In the genomic region with DNA sequence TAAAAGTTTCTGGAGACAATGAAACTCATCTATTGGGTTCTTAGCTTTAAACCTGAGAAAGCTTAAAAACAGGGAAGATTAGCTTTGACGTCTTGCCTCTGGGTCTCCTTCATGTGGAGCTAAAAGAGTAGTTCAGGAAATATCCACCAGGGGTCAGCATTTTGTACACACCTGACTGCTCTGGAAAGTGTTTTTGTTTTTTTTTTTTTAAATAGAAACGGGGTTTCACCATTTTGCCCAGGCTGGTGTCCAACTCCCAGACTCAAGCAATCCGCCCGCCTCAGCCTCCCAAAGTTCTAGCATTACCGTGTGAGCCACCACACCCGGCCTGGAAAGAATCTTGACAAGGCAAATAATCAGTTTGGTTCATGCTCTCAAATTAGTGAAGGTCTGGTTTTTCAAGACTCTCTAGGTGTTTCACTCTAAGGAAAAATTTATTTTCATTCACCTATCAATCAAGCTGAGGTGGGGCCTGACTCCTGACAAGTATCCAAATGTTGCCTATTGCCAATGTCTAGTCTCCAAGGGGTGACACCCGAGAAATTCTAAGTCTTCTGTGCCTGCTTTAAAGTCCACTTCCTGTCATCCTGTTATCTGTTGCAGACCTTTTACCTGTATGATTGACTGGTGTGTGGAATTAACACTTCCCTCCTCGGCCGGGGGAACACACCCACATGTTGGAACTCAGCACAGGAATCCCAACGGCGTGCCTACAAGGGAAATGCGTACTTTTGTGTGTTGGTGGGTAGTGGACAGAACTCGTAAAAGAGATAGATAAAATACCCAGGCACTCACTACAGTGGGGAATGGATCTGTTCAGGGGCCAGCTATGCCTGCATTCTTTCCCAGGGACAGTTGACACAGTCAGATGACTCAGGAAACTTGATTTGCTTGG, we compare ENCODE assay signal across 8 cellular contexts.
A peak's percentile ranks its signal among the peaks of the same experiment; 100 is the strongest.
DNase-seq lines count a peak whose midpoint lies in the region; ATAC-seq lines count a peak whose summit lies in the region.

No MANE protein-coding gene starts in this region.

- H3K27ac Mint-ChIP-seq in effector memory CD8-positive, alpha-beta T cell = peak overlapping the region; percentile 21 to 62

- peak overlapping the region; percentile 56 to 59 for H3K4me3 Mint-ChIP-seq in effector memory CD8-positive, alpha-beta T cell

- ATAC-seq in HG02678 (IDR thresholded peaks at IDR 0.05; ENCODE audit: unreplicated experiment) = peak; percentile 70
- peak; percentile 58 to 77 for ATAC-seq in activated CD4-positive, CD25-positive, alpha-beta regulatory T cell treated with anti-CD3 and anti-CD28 coated beads, Interleukin-2, amount 50 U/mL, for 24 hours
- peak; percentile 89 for ATAC-seq in effector memory CD8-positive, alpha-beta T cell (replicated peaks)

- DNase-seq in activated CD4-positive, CD25-positive, alpha-beta regulatory T cell (lab: John Stamatoyannopoulos, UW) = peak in 3 of 4 experiments; percentile 10 to 40 (median 19)
- no peak for DNase-seq in activated CD4-positive, CD25-positive, alpha-beta regulatory T cell treated with anti-CD3 and anti-CD28 coated beads, Interleukin-2, amount 50 U/mL, for 72 hours
- peak; percentile 76 for DNase-seq in NCI-H2171 treated with DMSO at 0.1 percent for 48 hours (lab: John Stamatoyannopoulos, UW)
- DNase-seq in effector memory CD8-positive, alpha-beta T cell = peak; percentile 66 to 75 (median 71)
- DNase-seq in midbrain (lab: John Stamatoyannopoulos, UW) = peak; percentile 61
- DNase-seq in NK-92 treated with Interleukin-12 subunit alpha and Interleukin-12 subunit beta, amount 100 ng/mL, for 24 hours (lab: John Stamatoyannopoulos, UW) = no peak

- peaks cover 8 to 15% of the 10 kb centered on the region in 2 donors for H3K4me1 Mint-ChIP-seq in effector memory CD8-positive, alpha-beta T cell (ENCODE audit: low read depth in 2 of 2)

- no peaks in the 10 kb centered on the region for H3K9me3 Mint-ChIP-seq in effector memory CD8-positive, alpha-beta T cell

- no peaks in the 10 kb centered on the region for H3K36me3 Mint-ChIP-seq in effector memory CD8-positive, alpha-beta T cell (ENCODE audit: insufficient read depth)

- no peaks in the 10 kb centered on the region for H3K27me3 Mint-ChIP-seq in effector memory CD8-positive, alpha-beta T cell

Comparison
In these comparisons a context has a peak if more than half of its experiments do, and no peak if none do; other contexts are left out.
1. DNase-seq: peak in activated CD4-positive, CD25-positive, alpha-beta regulatory T cell (3 of 4), NCI-H2171 treated with DMSO at 0.1 percent for 48 hours (single experiment), effector memory CD8-positive, alpha-beta T cell (3 of 3) and midbrain (single experiment); none in activated CD4-positive, CD25-positive, alpha-beta regulatory T cell treated with anti-CD3 and anti-CD28 coated beads, Interleukin-2, amount 50 U/mL, for 72 hours (single experiment) and NK-92 treated with Interleukin-12 subunit alpha and Interleukin-12 subunit beta, amount 100 ng/mL, for 24 hours (single experiment).
2. Peak in every context shown above with its lines, with median percentiles within 50 percentile points of each other: ATAC-seq.